In genomic region chr5:112106878-112107277, GRCh38 we compare ENCODE assay signal across 20 cellular contexts.
DNase-seq lines count a peak whose midpoint lies in the region; ATAC-seq and TF ChIP-seq lines count a peak whose summit lies in the region.
"Had no signal": no experiment of that assay in that cellular context is flagged by ENCODE, and none has a peak within 500 bp of the region (broad histone marks: within the 10 kb centered on the region; RNA-seq: fewer than 3 reads in every experiment).

No MANE protein-coding gene starts in this region.

- H3K79me2 ChIP-seq in PC-3 (ENCODE audit: low read length), result no peaks in the 10 kb centered on the region

- CTCF ChIA-PET in PC-3 (lab: Charles Lee), result no interaction called here
- CTCF ChIA-PET in activated CD4-positive, alpha-beta T cell treated with anti-CD3 and anti-CD28 coated beads for 36 hours (lab: Charles Lee), result no interaction called here

- BruUV-seq in PC-3 (replicated peaks; lab: Mats Ljungman, UMichigan), result no TSS peak

- intact Hi-C loops in PC-3 (cut with micrococcal nuclease), result no loop called here
- intact Hi-C loops in activated CD4-positive, alpha-beta T cell treated with anti-CD3 and anti-CD28 coated beads for 36 hours (cut with DNase I, micrococcal nuclease), result no loop called here

- ATAC-seq in GM18511 (IDR thresholded peaks at IDR 0.05; ENCODE audit: unreplicated experiment), result peak; percentile 54
- ATAC-seq in HG02885 (IDR thresholded peaks at IDR 0.05; ENCODE audit: poor library complexity, unreplicated experiment), result peak; percentile 73
- peak; percentile 58 for ATAC-seq in PC-3
- ATAC-seq in HG02973 (IDR thresholded peaks at IDR 0.05; ENCODE audit: unreplicated experiment), result no peak
- ATAC-seq in activated CD4-positive, alpha-beta T cell treated with anti-CD3 and anti-CD28 coated beads for 36 hours, result no peak
- ATAC-seq in omental fat pad (ENCODE audit: low FRiP score), result no peak
- ATAC-seq: HCT116 had no signal

- H4K20me1 ChIP-seq in PC-3 (ENCODE audit: low read length), result no peaks in the 10 kb centered on the region

- no peak overlapping the region for H3K27ac ChIP-seq in PC-3 (ENCODE audit: low read length)

- peaks cover 4% of the 10 kb centered on the region for H3K27me3 Mint-ChIP-seq in activated CD4-positive, alpha-beta T cell treated with anti-CD3 and anti-CD28 coated beads for 36 hours
- H3K27me3 Mint-ChIP-seq: CD4-positive, alpha-beta T cell; IgD-negative memory B cell had no signal

- no peak overlapping the region for H2AFZ ChIP-seq in PC-3 (ENCODE audit: low read length)

- POLR2A ChIA-PET in PC-3 (lab: Charles Lee; ENCODE audit: unreplicated experiment), result no interaction called here
- POLR2A ChIA-PET in activated CD4-positive, alpha-beta T cell treated with anti-CD3 and anti-CD28 coated beads for 36 hours (lab: Charles Lee), result no interaction called here

- H3K9ac ChIP-seq in PC-3 (ENCODE audit: low read length), result no peak overlapping the region

- no peaks in the 10 kb centered on the region for H3K27me3 ChIP-seq in PC-3 (ENCODE audit: low read length)

- H3K4me1 ChIP-seq in PC-3 (ENCODE audit: insufficient read depth, low read length), result peaks cover 9% of the 10 kb centered on the region

- H3K9me3 ChIP-seq in PC-3 (ENCODE audit: low read length), result no peaks in the 10 kb centered on the region

- no peaks in the 10 kb centered on the region for H3F3A ChIP-seq in PC-3 (ENCODE audit: low read length, unreplicated experiment)

- H3K36me3 ChIP-seq in PC-3 (ENCODE audit: low read depth, low read length), result no peaks in the 10 kb centered on the region

- H3K27ac Mint-ChIP-seq in activated CD4-positive, alpha-beta T cell treated with anti-CD3 and anti-CD28 coated beads for 36 hours, result no peak overlapping the region
- H3K27ac Mint-ChIP-seq: CD4-positive, alpha-beta T cell; IgD-negative memory B cell had no signal

- no peak overlapping the region for H3K4me3 Mint-ChIP-seq in activated CD4-positive, alpha-beta T cell treated with anti-CD3 and anti-CD28 coated beads for 36 hours
- H3K4me3 Mint-ChIP-seq: CD4-positive, alpha-beta T cell; IgD-negative memory B cell had no signal

- no peaks in the 10 kb centered on the region for H3K36me3 Mint-ChIP-seq in activated CD4-positive, alpha-beta T cell treated with anti-CD3 and anti-CD28 coated beads for 36 hours (ENCODE audit: low read depth)
- H3K36me3 Mint-ChIP-seq: IgD-negative memory B cell had no signal

- no peaks in the 10 kb centered on the region for H3K9me2 ChIP-seq in PC-3 (replicated peaks; ENCODE audit: low read length)

- H3K4me2 ChIP-seq in PC-3 (ENCODE audit: low read length), result no peak overlapping the region

- TF ChIP-seq CTCF in PC-3 (conservative IDR thresholded peaks at IDR 0.05; ENCODE audit: low read depth, low read length) (no peak), omental fat pad (IDR thresholded peaks at IDR 0.05) (no peak)

- H3K4me3 ChIP-seq in PC-3 (ENCODE audit: low read length), result no peak overlapping the region

- H3K4me1 Mint-ChIP-seq in activated CD4-positive, alpha-beta T cell treated with anti-CD3 and anti-CD28 coated beads for 36 hours, result no peaks in the 10 kb centered on the region
- H3K4me1 Mint-ChIP-seq: IgD-negative memory B cell had no signal

- DNase-seq in PC-3, result peak; percentile 42
- DNase-seq in kidney tubule cell (ENCODE audit: low spot score), result peak; percentile 8
- no peak for DNase-seq in activated CD4-positive, alpha-beta T cell treated with anti-CD3 and anti-CD28 coated beads for 36 hours
- DNase-seq in omental fat pad (ENCODE audit: low spot score), result no peak
- DNase-seq: CD4-positive, alpha-beta T cell; COR-L47; DND-41; Kasumi-1; NCI-H1092 treated with DMSO at 0.1 percent for 48 hours; NCI-H1436 treated with DMSO at 0.1 percent for 48 hours; NCI-H1930; NCI-H2227 treated with DMSO at 0.1 percent for 48 hours; NCI-H510A; OCI-M1; Right ventricle myocardium superior had no signal

- no peaks in the 10 kb centered on the region for H3K9me3 Mint-ChIP-seq in activated CD4-positive, alpha-beta T cell treated with anti-CD3 and anti-CD28 coated beads for 36 hours (ENCODE audit: low read depth)
- H3K9me3 Mint-ChIP-seq: CD4-positive, alpha-beta T cell; IgD-negative memory B cell had no signal

Comparison
In these comparisons a context has a peak if more than half of its experiments do, and no peak if none do; other contexts are left out.
1. ATAC-seq: peak in GM18511 (single experiment), HG02885 (single experiment) and PC-3 (single experiment); none in HG02973 (single experiment), activated CD4-positive, alpha-beta T cell treated with anti-CD3 and anti-CD28 coated beads for 36 hours (single experiment) and omental fat pad (single experiment).
2. DNase-seq: peak in PC-3 (single experiment) and kidney tubule cell (single experiment); none in activated CD4-positive, alpha-beta T cell treated with anti-CD3 and anti-CD28 coated beads for 36 hours (single experiment) and omental fat pad (single experiment).